9 cellular contexts compared by ENCODE assay signal in the genomic region with DNA sequence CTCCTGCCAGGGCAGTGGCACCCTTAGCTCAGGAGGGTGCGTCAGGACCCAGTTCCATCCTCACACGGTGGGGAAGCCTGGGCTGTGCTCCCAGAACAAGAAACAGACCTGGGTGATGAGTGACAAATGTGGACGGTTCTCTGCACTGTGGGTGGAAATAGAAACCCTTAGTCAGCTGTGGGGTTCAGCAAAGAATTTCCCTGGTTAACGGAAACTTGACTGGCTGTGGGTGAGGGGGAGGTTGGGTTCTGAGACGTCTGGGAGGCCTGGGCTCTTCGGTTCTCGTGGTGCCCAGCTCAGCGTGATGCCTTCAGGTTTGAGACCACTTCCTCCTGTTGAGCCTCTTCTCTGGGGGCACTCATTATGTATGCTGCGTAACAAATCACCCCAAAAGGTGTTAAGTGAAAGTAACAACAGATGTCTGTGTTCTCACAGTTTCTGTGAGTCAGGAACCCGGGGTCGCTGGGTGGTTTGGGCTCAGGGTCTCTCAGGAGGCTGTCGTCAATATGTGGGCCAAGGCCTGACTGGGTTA. TPM values are rescaled to one million over a fixed set of nuclear protein-coding genes. Genes with fewer than 3 reads are reported as not detected.
DNase-seq lines count a peak whose midpoint lies in the region; ATAC-seq and TF ChIP-seq lines count a peak whose summit lies in the region.
"Had no signal": no experiment of that assay in that cellular context is flagged by ENCODE, and none has a peak within 500 bp of the region (broad histone marks: within the 10 kb centered on the region; RNA-seq: fewer than 3 reads in every experiment).

No MANE protein-coding gene starts in this region.

- H3K36me3 ChIP-seq in parathyroid adenoma (ENCODE audit: control insufficient read depth, insufficient read depth, low read length) = no peaks in the 10 kb centered on the region

- ATAC-seq in GM19328 (IDR thresholded peaks at IDR 0.05; ENCODE audit: unreplicated experiment) (peak; percentile 46), HG03432 (IDR thresholded peaks at IDR 0.05; ENCODE audit: unreplicated experiment) (peak; percentile 61)

- H3K9me3 ChIP-seq in parathyroid adenoma (ENCODE audit: control insufficient read depth, low read length) = no peaks in the 10 kb centered on the region

- no peaks in the 10 kb centered on the region for H3K79me2 ChIP-seq in parathyroid adenoma

- peak; percentile 79 for DNase-seq in activated CD8-positive, alpha-beta memory T cell treated with anti-CD3 and anti-CD28 coated beads, Interleukin-2, amount 50 U/mL, for 4 hours
- no peak for DNase-seq in DMS79 (lab: John Stamatoyannopoulos, UW)
- DNase-seq in RKO (ENCODE audit: low spot score) = no peak
- no peak for DNase-seq in osteocyte (ENCODE audit: extremely low spot score, unreplicated experiment)
- no peak for DNase-seq in Ammon's horn (ENCODE audit: low spot score)
- DNase-seq: left cardiac atrium had no signal

- no peak overlapping the region for H3K4me2 ChIP-seq in parathyroid adenoma (ENCODE audit: low read length)

- no peak overlapping the region for H3K4me3 ChIP-seq in parathyroid adenoma (ENCODE audit: low read depth, low read length)

- H3K27me3 Mint-ChIP-seq in osteocyte (ENCODE audit: unreplicated experiment) = peaks cover 44% of the 10 kb centered on the region

- H3K9me3 Mint-ChIP-seq in osteocyte (ENCODE audit: unreplicated experiment) = no peaks in the 10 kb centered on the region

- H3K27ac ChIP-seq in parathyroid adenoma = peak overlapping the region; percentile 52

- no peak overlapping the region for H3K27ac Mint-ChIP-seq in osteocyte (ENCODE audit: unreplicated experiment)

- H3K4me1 Mint-ChIP-seq in osteocyte (ENCODE audit: unreplicated experiment) = no peaks in the 10 kb centered on the region

- H3K4me1 ChIP-seq in parathyroid adenoma = peaks cover 27% of the 10 kb centered on the region

- no peak overlapping the region for H3K4me3 Mint-ChIP-seq in osteocyte (ENCODE audit: unreplicated experiment)

- no peak overlapping the region for H3K9ac ChIP-seq in parathyroid adenoma

- H2AFZ ChIP-seq in parathyroid adenoma = peak overlapping the region; percentile 54

- H3K36me3 Mint-ChIP-seq in osteocyte (ENCODE audit: unreplicated experiment) = no peaks in the 10 kb centered on the region

- no peak for TF ChIP-seq CTCF in parathyroid adenoma (IDR thresholded peaks at IDR 0.05)
- no peak for TF ChIP-seq CTCF in osteocyte (IDR thresholded peaks at IDR 0.05)

- no peaks in the 10 kb centered on the region for H3K27me3 ChIP-seq in parathyroid adenoma (ENCODE audit: control insufficient read depth, insufficient read depth, low read length)

RNA-seq across cellular contexts. Expression of a gene that starts 53.1 kb away (rescaled TPM):
- 4.6 TPM in 2 replicates for total RNA-seq in osteocyte
